In the genomic region with DNA sequence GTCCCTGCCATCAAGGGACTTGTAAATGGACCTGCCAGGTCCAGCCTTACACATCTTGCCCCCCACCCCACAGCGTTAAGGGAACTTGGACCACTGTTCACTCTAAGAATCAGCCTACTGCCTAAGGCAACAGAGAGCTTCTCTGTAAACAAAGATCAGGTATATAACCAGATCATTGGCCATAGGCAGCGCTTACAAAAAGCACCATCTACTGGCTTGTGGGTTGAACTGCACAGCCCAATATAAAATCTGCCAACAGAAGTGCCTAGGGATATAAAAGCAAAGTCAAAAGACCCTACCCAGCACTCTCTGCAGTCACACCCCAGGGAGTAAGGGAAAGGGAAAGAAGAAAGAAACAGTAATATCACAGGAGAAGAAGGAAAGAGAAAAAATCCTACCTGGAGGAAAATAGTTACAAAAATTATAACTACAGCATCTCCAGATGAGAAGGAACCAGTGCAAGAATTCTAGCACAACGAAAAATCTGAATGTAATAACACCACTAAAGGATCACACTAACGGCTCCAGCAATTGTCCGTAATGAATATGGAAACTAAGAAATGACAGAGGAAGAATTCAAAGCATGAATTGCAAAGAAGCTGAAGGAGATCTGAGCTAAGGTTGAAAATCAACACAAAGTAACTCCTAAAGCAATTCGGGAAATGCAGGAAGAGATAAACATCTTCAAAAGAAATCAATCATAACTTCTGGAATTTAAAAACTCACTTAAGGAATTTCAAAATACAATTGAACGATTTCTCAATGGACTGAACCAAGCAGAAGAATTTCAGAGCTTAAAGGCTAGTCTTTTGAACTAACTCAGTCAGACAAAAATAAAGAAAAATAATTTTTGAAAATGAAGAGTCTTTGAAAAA, we compare ENCODE assay signal across 1 cellular context.
TF ChIP-seq lines count a peak whose summit lies in the region.

No MANE protein-coding gene starts in this region.

TF ChIP-seq in HepG2, 621 proteins besides CTCF, POLR2A, EP300 and RAD21 (continued from another document):
- TF ChIP-seq, protein P1, sequence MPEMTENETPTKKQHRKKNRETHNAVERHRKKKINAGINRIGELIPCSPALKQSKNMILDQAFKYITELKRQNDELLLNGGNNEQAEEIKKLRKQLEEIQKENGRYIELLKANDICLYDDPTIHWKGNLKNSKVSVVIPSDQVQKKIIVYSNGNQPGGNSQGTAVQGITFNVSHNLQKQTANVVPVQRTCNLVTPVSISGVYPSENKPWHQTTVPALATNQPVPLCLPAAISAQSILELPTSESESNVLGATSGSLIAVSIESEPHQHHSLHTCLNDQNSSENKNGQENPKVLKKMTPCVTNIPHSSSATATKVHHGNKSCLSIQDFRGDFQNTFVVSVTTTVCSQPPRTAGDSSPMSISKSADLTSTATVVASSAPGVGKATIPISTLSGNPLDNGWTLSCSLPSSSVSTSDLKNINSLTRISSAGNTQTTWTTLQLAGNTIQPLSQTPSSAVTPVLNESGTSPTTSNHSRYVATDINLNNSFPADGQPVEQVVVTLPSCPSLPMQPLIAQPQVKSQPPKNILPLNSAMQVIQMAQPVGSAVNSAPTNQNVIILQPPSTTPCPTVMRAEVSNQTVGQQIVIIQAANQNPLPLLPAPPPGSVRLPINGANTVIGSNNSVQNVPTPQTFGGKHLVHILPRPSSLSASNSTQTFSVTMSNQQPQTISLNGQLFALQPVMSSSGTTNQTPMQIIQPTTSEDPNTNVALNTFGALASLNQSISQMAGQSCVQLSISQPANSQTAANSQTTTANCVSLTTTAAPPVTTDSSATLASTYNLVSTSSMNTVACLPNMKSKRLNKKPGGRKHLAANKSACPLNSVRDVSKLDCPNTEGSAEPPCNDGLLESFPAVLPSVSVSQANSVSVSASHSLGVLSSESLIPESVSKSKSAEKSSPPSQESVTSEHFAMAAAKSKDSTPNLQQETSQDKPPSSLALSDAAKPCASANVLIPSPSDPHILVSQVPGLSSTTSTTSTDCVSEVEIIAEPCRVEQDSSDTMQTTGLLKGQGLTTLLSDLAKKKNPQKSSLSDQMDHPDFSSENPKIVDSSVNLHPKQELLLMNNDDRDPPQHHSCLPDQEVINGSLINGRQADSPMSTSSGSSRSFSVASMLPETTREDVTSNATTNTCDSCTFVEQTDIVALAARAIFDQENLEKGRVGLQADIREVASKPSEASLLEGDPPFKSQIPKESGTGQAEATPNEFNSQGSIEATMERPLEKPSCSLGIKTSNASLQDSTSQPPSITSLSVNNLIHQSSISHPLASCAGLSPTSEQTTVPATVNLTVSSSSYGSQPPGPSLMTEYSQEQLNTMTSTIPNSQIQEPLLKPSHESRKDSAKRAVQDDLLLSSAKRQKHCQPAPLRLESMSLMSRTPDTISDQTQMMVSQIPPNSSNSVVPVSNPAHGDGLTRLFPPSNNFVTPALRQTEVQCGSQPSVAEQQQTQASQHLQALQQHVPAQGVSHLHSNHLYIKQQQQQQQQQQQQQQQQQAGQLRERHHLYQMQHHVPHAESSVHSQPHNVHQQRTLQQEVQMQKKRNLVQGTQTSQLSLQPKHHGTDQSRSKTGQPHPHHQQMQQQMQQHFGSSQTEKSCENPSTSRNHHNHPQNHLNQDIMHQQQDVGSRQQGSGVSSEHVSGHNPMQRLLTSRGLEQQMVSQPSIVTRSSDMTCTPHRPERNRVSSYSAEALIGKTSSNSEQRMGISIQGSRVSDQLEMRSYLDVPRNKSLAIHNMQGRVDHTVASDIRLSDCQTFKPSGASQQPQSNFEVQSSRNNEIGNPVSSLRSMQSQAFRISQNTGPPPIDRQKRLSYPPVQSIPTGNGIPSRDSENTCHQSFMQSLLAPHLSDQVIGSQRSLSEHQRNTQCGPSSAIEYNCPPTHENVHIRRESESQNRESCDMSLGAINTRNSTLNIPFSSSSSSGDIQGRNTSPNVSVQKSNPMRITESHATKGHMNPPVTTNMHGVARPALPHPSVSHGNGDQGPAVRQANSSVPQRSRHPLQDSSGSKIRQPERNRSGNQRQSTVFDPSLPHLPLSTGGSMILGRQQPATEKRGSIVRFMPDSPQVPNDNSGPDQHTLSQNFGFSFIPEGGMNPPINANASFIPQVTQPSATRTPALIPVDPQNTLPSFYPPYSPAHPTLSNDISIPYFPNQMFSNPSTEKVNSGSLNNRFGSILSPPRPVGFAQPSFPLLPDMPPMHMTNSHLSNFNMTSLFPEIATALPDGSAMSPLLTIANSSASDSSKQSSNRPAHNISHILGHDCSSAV (CRISPR knock-in tag; IDR thresholded peaks at IDR 0.05; ENCODE audit: borderline replicate concordance): no peak
- TF ChIP-seq TGIF2 (CRISPR knock-in tag; IDR thresholded peaks at IDR 0.05): no peak
- peak; percentile 86 for TF ChIP-seq SMC3 (IDR thresholded peaks at IDR 0.05; ENCODE audit: low read length)
- TF ChIP-seq SOX6 (IDR thresholded peaks at IDR 0.05): no peak
- peak; percentile 14; the same call in 1 of the 2 replicates for TF ChIP-seq SOX6 (CRISPR knock-in tag; IDR thresholded peaks at IDR 0.05)
- no peak for TF ChIP-seq ZMYM2 (CRISPR knock-in tag; IDR thresholded peaks at IDR 0.05)
- 0 out of 2 replicates have a peak, but pooled peaks have one; percentile 14 for TF ChIP-seq FOXA1 (IDR thresholded peaks at IDR 0.05)
- peak; percentile 87 for TF ChIP-seq FOXA1 (CRISPR knock-in tag; IDR thresholded peaks at IDR 0.05)
- TF ChIP-seq ZNF563 (CRISPR knock-in tag; IDR thresholded peaks at IDR 0.05): no peak
- TF ChIP-seq CENPX (CRISPR knock-in tag; IDR thresholded peaks at IDR 0.05): no peak
- no peak for TF ChIP-seq POGZ (CRISPR knock-in tag; IDR thresholded peaks at IDR 0.05)
- no peak for TF ChIP-seq ZNF891 (CRISPR knock-in tag; IDR thresholded peaks at IDR 0.05)
- 0 out of 2 replicates have a peak, but pooled peaks have one; percentile 43 for TF ChIP-seq ZNF33B (CRISPR knock-in tag; IDR thresholded peaks at IDR 0.05)
- peak; percentile 46; the same call in 1 of the 2 replicates for TF ChIP-seq REPIN1 (CRISPR knock-in tag; IDR thresholded peaks at IDR 0.05; ENCODE audit: borderline replicate concordance, low read depth)
- TF ChIP-seq, protein P2, sequence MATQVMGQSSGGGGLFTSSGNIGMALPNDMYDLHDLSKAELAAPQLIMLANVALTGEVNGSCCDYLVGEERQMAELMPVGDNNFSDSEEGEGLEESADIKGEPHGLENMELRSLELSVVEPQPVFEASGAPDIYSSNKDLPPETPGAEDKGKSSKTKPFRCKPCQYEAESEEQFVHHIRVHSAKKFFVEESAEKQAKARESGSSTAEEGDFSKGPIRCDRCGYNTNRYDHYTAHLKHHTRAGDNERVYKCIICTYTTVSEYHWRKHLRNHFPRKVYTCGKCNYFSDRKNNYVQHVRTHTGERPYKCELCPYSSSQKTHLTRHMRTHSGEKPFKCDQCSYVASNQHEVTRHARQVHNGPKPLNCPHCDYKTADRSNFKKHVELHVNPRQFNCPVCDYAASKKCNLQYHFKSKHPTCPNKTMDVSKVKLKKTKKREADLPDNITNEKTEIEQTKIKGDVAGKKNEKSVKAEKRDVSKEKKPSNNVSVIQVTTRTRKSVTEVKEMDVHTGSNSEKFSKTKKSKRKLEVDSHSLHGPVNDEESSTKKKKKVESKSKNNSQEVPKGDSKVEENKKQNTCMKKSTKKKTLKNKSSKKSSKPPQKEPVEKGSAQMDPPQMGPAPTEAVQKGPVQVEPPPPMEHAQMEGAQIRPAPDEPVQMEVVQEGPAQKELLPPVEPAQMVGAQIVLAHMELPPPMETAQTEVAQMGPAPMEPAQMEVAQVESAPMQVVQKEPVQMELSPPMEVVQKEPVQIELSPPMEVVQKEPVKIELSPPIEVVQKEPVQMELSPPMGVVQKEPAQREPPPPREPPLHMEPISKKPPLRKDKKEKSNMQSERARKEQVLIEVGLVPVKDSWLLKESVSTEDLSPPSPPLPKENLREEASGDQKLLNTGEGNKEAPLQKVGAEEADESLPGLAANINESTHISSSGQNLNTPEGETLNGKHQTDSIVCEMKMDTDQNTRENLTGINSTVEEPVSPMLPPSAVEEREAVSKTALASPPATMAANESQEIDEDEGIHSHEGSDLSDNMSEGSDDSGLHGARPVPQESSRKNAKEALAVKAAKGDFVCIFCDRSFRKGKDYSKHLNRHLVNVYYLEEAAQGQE (IDR thresholded peaks at IDR 0.05; ENCODE audit: borderline replicate concordance in 1 of 2, low read depth in 1 of 2, low read length in 2 of 2): no peak
- TF ChIP-seq FOXA3 (CRISPR knock-in tag; IDR thresholded peaks at IDR 0.05): peak; percentile 70
- TF ChIP-seq, protein P3, sequence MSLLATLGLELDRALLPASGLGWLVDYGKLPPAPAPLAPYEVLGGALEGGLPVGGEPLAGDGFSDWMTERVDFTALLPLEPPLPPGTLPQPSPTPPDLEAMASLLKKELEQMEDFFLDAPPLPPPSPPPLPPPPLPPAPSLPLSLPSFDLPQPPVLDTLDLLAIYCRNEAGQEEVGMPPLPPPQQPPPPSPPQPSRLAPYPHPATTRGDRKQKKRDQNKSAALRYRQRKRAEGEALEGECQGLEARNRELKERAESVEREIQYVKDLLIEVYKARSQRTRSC (CRISPR knock-in tag; IDR thresholded peaks at IDR 0.05; ENCODE audit: low read depth): no peak
- peak; percentile 90 for TF ChIP-seq STAG1 (CRISPR knock-in tag; IDR thresholded peaks at IDR 0.05)
- TF ChIP-seq ZNF431 (CRISPR knock-in tag; IDR thresholded peaks at IDR 0.05; ENCODE audit: borderline replicate concordance, low read depth): no peak
- TF ChIP-seq, protein P4, sequence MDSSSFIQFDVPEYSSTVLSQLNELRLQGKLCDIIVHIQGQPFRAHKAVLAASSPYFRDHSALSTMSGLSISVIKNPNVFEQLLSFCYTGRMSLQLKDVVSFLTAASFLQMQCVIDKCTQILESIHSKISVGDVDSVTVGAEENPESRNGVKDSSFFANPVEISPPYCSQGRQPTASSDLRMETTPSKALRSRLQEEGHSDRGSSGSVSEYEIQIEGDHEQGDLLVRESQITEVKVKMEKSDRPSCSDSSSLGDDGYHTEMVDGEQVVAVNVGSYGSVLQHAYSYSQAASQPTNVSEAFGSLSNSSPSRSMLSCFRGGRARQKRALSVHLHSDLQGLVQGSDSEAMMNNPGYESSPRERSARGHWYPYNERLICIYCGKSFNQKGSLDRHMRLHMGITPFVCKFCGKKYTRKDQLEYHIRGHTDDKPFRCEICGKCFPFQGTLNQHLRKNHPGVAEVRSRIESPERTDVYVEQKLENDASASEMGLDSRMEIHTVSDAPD (CRISPR knock-in tag; IDR thresholded peaks at IDR 0.05): 0 out of 2 replicates have a peak, but pooled peaks have one; percentile 19
- TF ChIP-seq NBN (conservative IDR thresholded peaks at IDR 0.05): no peak
- TF ChIP-seq ZNF775 (CRISPR knock-in tag; IDR thresholded peaks at IDR 0.05; ENCODE audit: borderline replicate concordance): no peak
- TF ChIP-seq ZNF878 (CRISPR knock-in tag; IDR thresholded peaks at IDR 0.05): 0 out of 2 replicates have a peak, but pooled peaks have one; percentile 29
- TF ChIP-seq FOXK1 (CRISPR knock-in tag; IDR thresholded peaks at IDR 0.05; ENCODE audit: borderline replicate concordance, low read depth): peak; percentile 32; the same call in 1 of the 2 replicates
- TF ChIP-seq ZNF225 (CRISPR knock-in tag; IDR thresholded peaks at IDR 0.05): no peak
- TF ChIP-seq ZMYM4 (CRISPR knock-in tag; IDR thresholded peaks at IDR 0.05): peak; percentile 44; the same call in 1 of the 2 replicates
- no peak for TF ChIP-seq MAZ (IDR thresholded peaks at IDR 0.05; ENCODE audit: borderline replicate concordance, low read depth, low read length)
- no peak for TF ChIP-seq MAZ (CRISPR knock-in tag; IDR thresholded peaks at IDR 0.05; ENCODE audit: low read depth)
